In genomic region chr9:105244274-105244995, GRCh38 we compare ENCODE assay signal across 1 cellular context.
TF ChIP-seq lines count a peak whose summit lies in the region.

Gene SLC44A1 (plus strand): TSS chr9:105244651. CDS start chr9:105244869, 218 bp downstream.

TF ChIP-seq in K562, 482 proteins besides CTCF, POLR2A, EP300 and RAD21 (continued from another document and continues in another):
- TF ChIP-seq HOMEZ (CRISPR knock-in tag; IDR thresholded peaks at IDR 0.05): no peak
- TF ChIP-seq ZNF24 (IDR thresholded peaks at IDR 0.05): peak; percentile 64; the same call in 1 of the 2 replicates
- TF ChIP-seq CEBPB (tag; IDR thresholded peaks at IDR 0.05): no peak
- TF ChIP-seq POLR2G (IDR thresholded peaks at IDR 0.05; ENCODE audit: low read depth, low read length): peak; percentile 84
- peak; percentile 77; the same call in 1 of the 2 replicates for TF ChIP-seq HNRNPL (IDR thresholded peaks at IDR 0.05; ENCODE audit: low read depth, low read length)
- peak; percentile 91 for TF ChIP-seq ZBTB33 (CRISPR knock-in tag; IDR thresholded peaks at IDR 0.05)
- no peak for TF ChIP-seq KAT8 (IDR thresholded peaks at IDR 0.05; ENCODE audit: low read depth)
- no peak for TF ChIP-seq ZNF785 (CRISPR knock-in tag; IDR thresholded peaks at IDR 0.05)
- no peak for TF ChIP-seq PRDM10 (IDR thresholded peaks at IDR 0.05; ENCODE audit: partially characterized antibody)
- TF ChIP-seq ZBTB12 (CRISPR knock-in tag; IDR thresholded peaks at IDR 0.05): no peak
- peak; percentile 58; the same call in 1 of the 2 replicates for TF ChIP-seq ZNF41 (CRISPR knock-in tag; conservative IDR thresholded peaks at IDR 0.05)
- TF ChIP-seq SIN3B (IDR thresholded peaks at IDR 0.05; ENCODE audit: low read depth): peak; percentile 31
- TF ChIP-seq ZNF830 (CRISPR knock-in tag; IDR thresholded peaks at IDR 0.05): 0 out of 2 replicates have a peak, but pooled peaks have one; percentile 38
- no peak for TF ChIP-seq PBX2 (CRISPR knock-in tag; IDR thresholded peaks at IDR 0.05; ENCODE audit: low read depth)
- no peak for TF ChIP-seq PBX2 (tag; conservative IDR thresholded peaks at IDR 0.05; ENCODE audit: low read depth)
- no peak for TF ChIP-seq SMARCC2 (IDR thresholded peaks at IDR 0.05; ENCODE audit: low read depth)
- TF ChIP-seq ZNF224 (CRISPR knock-in tag; IDR thresholded peaks at IDR 0.05): peak; percentile 93
- peak; percentile 78; the same call in 1 of the 2 replicates for TF ChIP-seq ZNF584 (CRISPR knock-in tag; IDR thresholded peaks at IDR 0.05; ENCODE audit: low read depth)
- TF ChIP-seq ZNF511 (CRISPR knock-in tag; IDR thresholded peaks at IDR 0.05): peak; percentile 99
- TF ChIP-seq BRCA1 (IDR thresholded peaks at IDR 0.05): no peak
- no peak for TF ChIP-seq BRCA1 (CRISPR knock-in tag; IDR thresholded peaks at IDR 0.05)
- TF ChIP-seq MXD1 (CRISPR knock-in tag; IDR thresholded peaks at IDR 0.05; ENCODE audit: borderline replicate concordance, poor library complexity, severe bottlenecking): no peak
- TF ChIP-seq NCOR1 (IDR thresholded peaks at IDR 0.05): peak; percentile 46
- peak; percentile 97 for TF ChIP-seq GABPB1 (CRISPR knock-in tag; IDR thresholded peaks at IDR 0.05)
- TF ChIP-seq HDAC6 (IDR thresholded peaks at IDR 0.05; ENCODE audit: low read depth, low read length): no peak
- no peak for TF ChIP-seq PKNOX1 (IDR thresholded peaks at IDR 0.05)
- 0 out of 2 replicates have a peak, but pooled peaks have one; percentile 74 for TF ChIP-seq ZNF232 (CRISPR knock-in tag; IDR thresholded peaks at IDR 0.05)
- TF ChIP-seq CBX2 (IDR thresholded peaks at IDR 0.05; ENCODE audit: insufficient read depth, low read length, poor library complexity, severe bottlenecking): no peak
- TF ChIP-seq HMG20A (CRISPR knock-in tag; conservative IDR thresholded peaks at IDR 0.05): no peak
- peak; percentile 70 for TF ChIP-seq CCNT2 (IDR thresholded peaks at IDR 0.05; ENCODE audit: borderline replicate concordance, extremely low read depth, insufficient read length, low read depth, low read length)
- TF ChIP-seq MEIS2 (IDR thresholded peaks at IDR 0.05; ENCODE audit: partially characterized antibody): no peak
- TF ChIP-seq DIDO1 (tag; IDR thresholded peaks at IDR 0.05; ENCODE audit: low read depth): peak; percentile 79
- no peak for TF ChIP-seq MEF2D (tag; conservative IDR thresholded peaks at IDR 0.05; ENCODE audit: low read depth)
- peak; percentile 59 to 65 for TF ChIP-seq NRF1 (conservative IDR thresholded peaks at IDR 0.05 in 1 of 2, IDR thresholded peaks at IDR 0.05 in 1 of 2)
- TF ChIP-seq GTF2E2 (tag; IDR thresholded peaks at IDR 0.05): no peak
- TF ChIP-seq NFATC3 (IDR thresholded peaks at IDR 0.05): no peak
- TF ChIP-seq COPS2 (conservative IDR thresholded peaks at IDR 0.05): no peak
- peak; percentile 44; the same call in 1 of the 2 replicates for TF ChIP-seq MYNN (IDR thresholded peaks at IDR 0.05)
- no peak for TF ChIP-seq MYNN (CRISPR knock-in tag; IDR thresholded peaks at IDR 0.05)
- no peak for TF ChIP-seq MCM7 (IDR thresholded peaks at IDR 0.05)
- peak; percentile 70; the same call in 1 of the 2 replicates for TF ChIP-seq TOE1 (IDR thresholded peaks at IDR 0.05; ENCODE audit: borderline replicate concordance)
- no peak for TF ChIP-seq TOE1 (CRISPR knock-in tag; IDR thresholded peaks at IDR 0.05; ENCODE audit: borderline replicate concordance, low read depth)
- no peak for TF ChIP-seq IRF9 (tag; IDR thresholded peaks at IDR 0.05)
- TF ChIP-seq NFXL1 (CRISPR knock-in tag; IDR thresholded peaks at IDR 0.05): no peak
- no peak for TF ChIP-seq CSDE1 (IDR thresholded peaks at IDR 0.05)
- no peak for TF ChIP-seq LEF1 (IDR thresholded peaks at IDR 0.05)
- no peak for TF ChIP-seq NR2F6 (CRISPR knock-in tag; IDR thresholded peaks at IDR 0.05)
- TF ChIP-seq ZBTB2 (IDR thresholded peaks at IDR 0.05): 0 out of 2 replicates have a peak, but pooled peaks have one; percentile 43
- 0 out of 2 replicates have a peak, but pooled peaks have one; percentile 44 for TF ChIP-seq ZNF212 (CRISPR knock-in tag; IDR thresholded peaks at IDR 0.05)
- TF ChIP-seq KDM5B (IDR thresholded peaks at IDR 0.05; ENCODE audit: insufficient replicate concordance, low read depth, low read length): no peak
- TF ChIP-seq HCFC1 (IDR thresholded peaks at IDR 0.05; ENCODE audit: low read depth, low read length): peak; percentile 91
- no peak for TF ChIP-seq ZNF57 (CRISPR knock-in tag; IDR thresholded peaks at IDR 0.05)
- TF ChIP-seq ZNF764 (CRISPR knock-in tag; IDR thresholded peaks at IDR 0.05; ENCODE audit: low read depth): no peak
- no peak for TF ChIP-seq ZNF277 (CRISPR knock-in tag; IDR thresholded peaks at IDR 0.05; ENCODE audit: borderline replicate concordance)
- TF ChIP-seq ZNF780A (CRISPR knock-in tag; IDR thresholded peaks at IDR 0.05): no peak
- TF ChIP-seq JUNB (CRISPR knock-in tag; conservative IDR thresholded peaks at IDR 0.05): no peak
